Comparison of ENCODE assay signal across 9 cellular contexts in genomic region chr6:166540631-166541331, GRCh38. TPM values are rescaled to one million over a fixed set of nuclear protein-coding genes. Genes with fewer than 3 reads are reported as not detected.
DNase-seq lines count a peak whose midpoint lies in the region; ATAC-seq, FAIRE-seq and TF ChIP-seq lines count a peak whose summit lies in the region.
"Had no signal": no experiment of that assay in that cellular context is flagged by ENCODE, and none has a peak within 500 bp of the region (broad histone marks: within the 10 kb centered on the region; RNA-seq: fewer than 3 reads in every experiment).

No MANE protein-coding gene starts in this region.

- H4K5ac ChIP-seq in H9 (ENCODE audit: insufficient read length, low read depth, low read length), result no peak overlapping the region

- H3K9me3 Mint-ChIP-seq in H9, result no peaks in the 10 kb centered on the region
- H3K9me3 Mint-ChIP-seq in naive thymus-derived CD4-positive, alpha-beta T cell, result peaks cover 0 to 1% (median 0%) of the 10 kb centered on the region in 11 donors

- CTCF ChIA-PET in naive thymus-derived CD4-positive, alpha-beta T cell (lab: Charles Lee), result no interaction called here

- no peak overlapping the region for H3K14ac ChIP-seq in H9 (ENCODE audit: insufficient read depth, low read length)

- H3K27me3 ChIP-seq in H9 (ENCODE audit: insufficient read depth, low read length), result no peaks in the 10 kb centered on the region
- no peaks in the 10 kb centered on the region for H3K27me3 ChIP-seq in naive thymus-derived CD4-positive, alpha-beta T cell (ENCODE audit: control insufficient read depth in 2 of 2, insufficient read depth in 2 of 2, low read length in 2 of 2)

- no peaks in the 10 kb centered on the region for H3K36me3 ChIP-seq in naive thymus-derived CD4-positive, alpha-beta T cell (ENCODE audit: control insufficient read depth in 2 of 3, insufficient read depth in 3 of 3, low read length in 3 of 3)

- H3K23ac ChIP-seq in H9 (ENCODE audit: insufficient read length, low read depth, low read length), result no peak overlapping the region

- H3K18ac ChIP-seq in H9 (ENCODE audit: insufficient read length, low read depth, low read length), result no peak overlapping the region

- H3K23me2 ChIP-seq in H9 (ENCODE audit: insufficient read length, low read depth, low read length, poor library complexity, severe bottlenecking), result no peaks in the 10 kb centered on the region

- peak; percentile 87 for ATAC-seq in naive thymus-derived CD4-positive, alpha-beta T cell

- no peak overlapping the region for H3K27ac ChIP-seq in H9 (ENCODE audit: insufficient read length, low read depth, low read length)
- H3K27ac ChIP-seq in naive thymus-derived CD4-positive, alpha-beta T cell (ENCODE audit: low read depth, low read length), result peak overlapping the region; percentile 50
- H3K27ac ChIP-seq: HL-60 had no signal

- no peak for FAIRE-seq in GM12892 (lab: Jason Lieb, UNC)

- no peak overlapping the region for H3T11ph ChIP-seq in H9 (ENCODE audit: low read length)

- H3K4me1 ChIP-seq in H9 (ENCODE audit: insufficient read depth, low read length), result peaks cover 10% of the 10 kb centered on the region
- peaks cover 13 to 14% of the 10 kb centered on the region in 2 donors for H3K4me1 ChIP-seq in naive thymus-derived CD4-positive, alpha-beta T cell (ENCODE audit: control insufficient read depth in 2 of 2, insufficient read depth in 2 of 2, low read length in 2 of 2)

- intact Hi-C loops in naive thymus-derived CD4-positive, alpha-beta T cell (cut with micrococcal nuclease), result loop anchor here (1.0 kb wide), 2 partner anchors 87 to 123 kb away; partner anchors contain the start of gene RPS6KA2 (in 2 of the 2)

- H3K4me3 ChIP-seq in naive thymus-derived CD4-positive, alpha-beta T cell (ENCODE audit: low read length), result peak overlapping the region; percentile 22

- DNase-seq in GM12892 (ENCODE audit: insufficient read length) (peak; percentile 37), H9 (no peak), NOMO-1 treated with dmso at 0.1 percent for 144 hours (lab: John Stamatoyannopoulos, UW; ENCODE audit: unreplicated experiment) (peak; percentile 82), superior temporal gyrus (ENCODE audit: extremely low spot score) (peak; percentile 61), NCI-H146 treated with DMSO at 0.1 percent for 48 hours (lab: John Stamatoyannopoulos, UW; ENCODE audit: unreplicated experiment) (no peak), KBM-7 (no peak)
- DNase-seq in activated effector memory CD4-positive, alpha-beta T cell treated with anti-CD3 and anti-CD28 coated beads, Interleukin-2, amount 50 U/mL, for 16 hours, result peak; percentile 90
- DNase-seq in naive thymus-derived CD4-positive, alpha-beta T cell, result peak in 7 of 9 donors; percentile 3 to 48 (median 25)

- H2BK20ac ChIP-seq in H9 (ENCODE audit: low read depth, low read length, poor library complexity, severe bottlenecking), result no peak overlapping the region

- H3K4ac ChIP-seq in H9 (ENCODE audit: low read depth, low read length), result no peak overlapping the region

- no peaks in the 10 kb centered on the region; the same call in 1 of the 2 replicates for H3K79me2 ChIP-seq in H9 (ENCODE audit: insufficient read depth, low read length)

- H2BK120ac ChIP-seq in H9 (ENCODE audit: low read depth, low read length, poor library complexity, severe bottlenecking), result no peak overlapping the region

- H3K79me1 ChIP-seq in H9 (ENCODE audit: insufficient read depth, low read depth, low read length, poor library complexity, severe bottlenecking), result no peaks in the 10 kb centered on the region

- H3K27me3 Mint-ChIP-seq in H9 (ENCODE audit: low read depth), result no peaks in the 10 kb centered on the region; the same call in 1 of the 2 replicates
- no peaks in the 10 kb centered on the region for H3K27me3 Mint-ChIP-seq in naive thymus-derived CD4-positive, alpha-beta T cell

- TF ChIP-seq CTCF in H9 (conservative IDR thresholded peaks at IDR 0.05), result no peak

- peak overlapping the region in 2 of 3 experiments; percentile 13 to 79; a peak in 2 of 7 replicates for H3K27ac Mint-ChIP-seq in H9
- H3K27ac Mint-ChIP-seq in naive thymus-derived CD4-positive, alpha-beta T cell, result peak overlapping the region in 8 of 9 donors; percentile 12 to 89 (median 84)

- POLR2A ChIA-PET in naive thymus-derived CD4-positive, alpha-beta T cell (lab: Charles Lee), result no interaction called here

- WGBS in H9 (ENCODE audit: extremely low coverage, insufficient read length, low lambda C conversion rate), result no CpG with 5 or more reads among the region's 18 CpGs

- H4K91ac ChIP-seq in H9 (ENCODE audit: insufficient read length, low read depth, low read length), result no peak overlapping the region

- no peaks in the 10 kb centered on the region for H3K9me3 ChIP-seq in H9 (ENCODE audit: control insufficient read depth, low read depth, low read length)
- no peaks in the 10 kb centered on the region for H3K9me3 ChIP-seq in naive thymus-derived CD4-positive, alpha-beta T cell (ENCODE audit: control insufficient read depth in 2 of 3, low read length in 3 of 3)

- H2BK12ac ChIP-seq in H9 (ENCODE audit: insufficient read length, low read depth, low read length), result no peak overlapping the region

- no peak overlapping the region for H2AFZ ChIP-seq in H9 (ENCODE audit: low read length)

- H4K8ac ChIP-seq in H9 (replicated peaks; ENCODE audit: insufficient read length, low read depth, low read length), result no peak overlapping the region

- no peak overlapping the region for H2AK5ac ChIP-seq in H9 (ENCODE audit: insufficient read length, low read length)

- H3K4me1 Mint-ChIP-seq in H9, result peaks cover 38 to 43% of the 10 kb centered on the region in 2 experiments
- peaks cover 16 to 38% (median 28%) of the 10 kb centered on the region in 7 donors for H3K4me1 Mint-ChIP-seq in naive thymus-derived CD4-positive, alpha-beta T cell

- in situ Hi-C loops in KBM-7 (cut with MboI; ENCODE audit: low pct_unique_long_range_greater_than_20kb, low sequenced_read_pairs), result no loop called here

- H2BK5ac ChIP-seq in H9 (ENCODE audit: insufficient read length, low read length), result no peak overlapping the region

- H3K36me3 Mint-ChIP-seq in H9 (ENCODE audit: insufficient read depth in 1 of 3, low read depth in 3 of 3), result peaks cover 0 to 2% (median under 1%) of the 10 kb centered on the region in 3 experiments; a peak in 3 of 7 replicates
- peaks cover 0 to 11% (median 3%) of the 10 kb centered on the region in 5 donors for H3K36me3 Mint-ChIP-seq in naive thymus-derived CD4-positive, alpha-beta T cell

- H3K56ac ChIP-seq in H9 (ENCODE audit: insufficient read length, low read depth, low read length), result no peak overlapping the region

- 0 out of 5 replicates have a peak overlapping the region, but pooled peaks of 1 of the 2 experiments have one; percentile 16 for H3K4me3 Mint-ChIP-seq in H9
- H3K4me3 Mint-ChIP-seq in naive thymus-derived CD4-positive, alpha-beta T cell, result peak overlapping the region in 9 of 10 donors; percentile 22 to 78 (median 76)

- no peak overlapping the region for H3K4me2 ChIP-seq in H9 (ENCODE audit: insufficient read depth, insufficient read length, low read length)

- no peak for TF ChIP-seq POLR2A in GM12892 (IDR thresholded peaks at IDR 0.05; ENCODE audit: low read depth, low read length)

- no peaks in the 10 kb centered on the region for H4K20me1 ChIP-seq in H9 (ENCODE audit: control insufficient read depth, insufficient read depth, insufficient read length)

- H3K9ac ChIP-seq in H9 (ENCODE audit: extremely low read depth, insufficient read length, low read length), result no peak overlapping the region

- no peak overlapping the region for H2BK15ac ChIP-seq in H9 (ENCODE audit: low read depth, low read length)

RNA-seq across cellular contexts. Expression of gene RAMACL, which starts 45.7 kb away (rescaled TPM):
- 0.23 TPM for polyA plus RNA-seq in GM12892 (2012; ENCODE audit: missing spikeins)
- total RNA-seq in H9 (2021), result 0.28 and 0.29 TPM in 2 replicates
- total RNA-seq in naive thymus-derived CD4-positive, alpha-beta T cell, result 1 to 10 TPM in 1 of 5 experiments, under 1 TPM in 4; 0.43 to 1.2 (median 0.78) TPM
- polyA plus RNA-seq in naive thymus-derived CD4-positive, alpha-beta T cell, result not detected

Comparison
In these comparisons a context has a peak if more than half of its experiments do, and no peak if none do; other contexts are left out.
1. DNase-seq: peak in GM12892 (single experiment), NOMO-1 treated with dmso at 0.1 percent for 144 hours (single experiment), activated effector memory CD4-positive, alpha-beta T cell treated with anti-CD3 and anti-CD28 coated beads, Interleukin-2, amount 50 U/mL, for 16 hours (single experiment), naive thymus-derived CD4-positive, alpha-beta T cell (7 of 9) and superior temporal gyrus (single experiment); none in H9 (single experiment), NCI-H146 treated with DMSO at 0.1 percent for 48 hours (single experiment) and KBM-7 (single experiment).